In the genomic region with DNA sequence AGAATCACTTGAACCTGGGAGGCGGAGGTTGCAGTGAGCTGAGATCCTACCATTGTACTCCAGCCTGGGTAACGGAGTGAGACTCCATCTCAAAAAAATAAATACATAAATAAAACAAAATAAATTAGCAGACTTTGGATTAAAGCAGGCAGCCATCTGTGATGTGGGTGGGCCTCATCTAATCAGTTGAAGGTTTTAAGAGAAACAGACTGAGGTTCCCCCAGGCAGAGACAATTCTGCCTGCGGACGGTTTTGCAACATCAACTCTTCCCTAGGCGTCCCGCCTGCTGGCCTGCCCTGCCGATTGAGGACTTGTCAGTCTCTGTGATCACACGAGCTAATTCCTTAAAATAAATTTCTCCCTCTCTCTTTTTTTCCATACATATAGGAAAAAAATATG, we compare ENCODE assay signal across 12 cellular contexts. TPM values are rescaled to one million over a fixed set of nuclear protein-coding genes. Genes with fewer than 3 reads are reported as not detected.
"Had no signal": no experiment of that assay in that cellular context is flagged by ENCODE, and none has a peak within 500 bp of the region (broad histone marks: within the 10 kb centered on the region; RNA-seq: fewer than 3 reads in every experiment).

No MANE protein-coding gene starts in this region.

- H3K4me1 Mint-ChIP-seq: GM23338, H9 had no signal

- H3K4me1 ChIP-seq: HAP-1 had no signal

- H3K27ac Mint-ChIP-seq: GM23338, H9, HFFc6 had no signal

- H3K4me3 Mint-ChIP-seq: GM23338, H9, HFFc6 had no signal

- H3K4me2 ChIP-seq: GM23338 had no signal

- H2AFZ ChIP-seq: GM23248, GM23338 had no signal

- H3K9me3 ChIP-seq: HAP-1 had no signal

- H3K9ac ChIP-seq: GM23248 had no signal

- H3K4me3 ChIP-seq: GM23248, GM23338, HAP-1 had no signal

- DNase-seq: GM23248, GOT3, H7, H9, HCEC 1CT, HFFc6 had no signal

- FAIRE-seq: H1, H54 had no signal

- H3K36me3 ChIP-seq: HAP-1 had no signal

- ATAC-seq: GM23338, HCT116 had no signal

- H3K27ac ChIP-seq: GM23248 had no signal

RNA-seq across cellular contexts. Expression of a gene that starts 23.7 kb away (rescaled TPM):
- total RNA-seq: GM23248, H4, HFFc6 had no signal
- polyA plus RNA-seq: GM23248 had no signal

RNA-seq across cellular contexts. Expression of a gene that starts 28.6 kb away (rescaled TPM):
- total RNA-seq: GM23248, H4, HFFc6 had no signal
- polyA plus RNA-seq: GM23248 had no signal

RNA-seq across cellular contexts. Expression of a gene that starts 35.4 kb away (rescaled TPM):
- total RNA-seq: GM23248, H4, HFFc6 had no signal
- polyA plus RNA-seq: GM23248 had no signal
